8 cellular contexts compared by ENCODE assay signal in the genomic region with DNA sequence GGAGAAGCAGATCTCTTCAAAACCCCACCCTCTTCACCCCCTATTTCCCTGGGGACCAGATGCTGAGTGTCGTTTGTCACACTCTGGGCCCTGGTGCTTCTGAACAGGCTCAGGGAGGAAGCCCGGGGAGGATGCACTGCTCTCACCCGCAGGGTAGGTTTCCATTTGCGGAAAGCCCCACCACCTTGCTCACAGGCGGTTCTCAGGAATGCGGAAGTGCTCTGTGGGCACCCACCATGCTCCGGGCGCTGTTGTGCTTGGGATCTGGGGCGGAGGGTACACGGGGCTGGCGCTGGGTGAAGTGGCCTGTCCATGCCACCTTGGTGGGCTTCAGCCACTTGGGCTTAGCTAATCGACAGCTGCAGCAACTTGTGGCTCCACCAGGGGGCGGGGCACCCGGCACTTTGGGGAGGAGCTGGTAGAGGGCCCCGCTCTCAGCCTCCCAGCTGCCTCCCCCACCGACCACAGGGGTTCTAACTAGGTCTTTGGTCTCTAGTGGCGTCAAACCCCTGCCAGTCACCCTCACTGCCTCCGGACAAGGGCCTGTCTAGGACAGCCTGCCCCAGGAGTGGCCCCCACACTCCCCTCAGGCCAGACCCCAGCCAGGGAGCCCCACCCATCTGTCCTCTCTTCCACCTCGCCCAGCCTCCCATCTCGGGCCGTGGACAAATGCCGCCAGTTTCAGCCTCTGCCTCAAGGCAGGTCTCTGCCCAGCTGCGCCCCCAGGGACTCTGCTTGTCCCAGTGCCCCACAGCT. TPM values are rescaled to one million over a fixed set of nuclear protein-coding genes. Genes with fewer than 3 reads are reported as not detected.
DNase-seq lines count a peak whose midpoint lies in the region; ATAC-seq and TF ChIP-seq lines count a peak whose summit lies in the region.

No MANE protein-coding gene starts in this region.

- CTCF ChIA-PET in SK-N-SH (lab: Yijun Ruan, JAX): interaction anchor here (0.6 to 7.1 kb wide), 28 partner anchors 8 to 187 kb away, joined by 3 to 107 read pairs (median 4); partner anchors contain the start of genes GSTP1 and NUDT8

- no peaks in the 10 kb centered on the region for H3K9me2 ChIP-seq in SK-N-SH

- peak; percentile 35 for TF ChIP-seq RAD21 in SK-N-SH (IDR thresholded peaks at IDR 0.05; ENCODE audit: low read length)

- no peaks in the 10 kb centered on the region; a peak in 1 of 4 replicates for H3K4me1 ChIP-seq in SK-N-SH (ENCODE audit: control insufficient read depth in 1 of 2, insufficient read depth in 2 of 2, low read depth in 1 of 2, low read length in 1 of 2)
- peaks cover 11% of the 10 kb centered on the region for H3K4me1 ChIP-seq in smooth muscle cell (ENCODE audit: low read depth)

- H3F3A ChIP-seq in SK-N-SH (replicated peaks; ENCODE audit: insufficient read depth) (no peaks in the 10 kb centered on the region), smooth muscle cell (ENCODE audit: low read depth) (no peaks in the 10 kb centered on the region)

- ATAC-seq in GM19351 (IDR thresholded peaks at IDR 0.05; ENCODE audit: unreplicated experiment) (peak; percentile 91), HG03469 (IDR thresholded peaks at IDR 0.05; ENCODE audit: unreplicated experiment) (peak; percentile 61)

- H2AFZ ChIP-seq in SK-N-SH (ENCODE audit: low read depth) (no peak overlapping the region), smooth muscle cell (ENCODE audit: low read depth) (no peak overlapping the region)

- H3K36me3 ChIP-seq in SK-N-SH (replicated peaks in 1 of 2; ENCODE audit: control insufficient read depth in 1 of 2, insufficient read depth in 2 of 2, low read length in 1 of 2) (peaks cover 5 to 36% of the 10 kb centered on the region in 2 experiments), smooth muscle cell (ENCODE audit: low read depth) (no peaks in the 10 kb centered on the region)

- TF ChIP-seq CTCF in SK-N-SH (IDR thresholded peaks at IDR 0.05) (peak; percentile 71), smooth muscle cell (IDR thresholded peaks at IDR 0.05; ENCODE audit: borderline replicate concordance, insufficient read depth, poor library complexity, severe bottlenecking) (peak; percentile 67)

- H3K4me2 ChIP-seq in SK-N-SH: no peak overlapping the region
- H3K4me2 ChIP-seq in smooth muscle cell: peak overlapping the region; percentile 77

- H3K4me3 ChIP-seq in SK-N-SH (ENCODE audit: low read depth in 2 of 2, low read length in 1 of 2) (no peak overlapping the region), smooth muscle cell (no peak overlapping the region)

- DNase-seq in COR-L47 (lab: John Stamatoyannopoulos, UW): peak; percentile 24
- DNase-seq in SK-N-SH: peak; percentile 84
- DNase-seq in activated naive CD4-positive, alpha-beta T cell treated with anti-CD3 and anti-CD28 coated beads, Interleukin-2, amount 50 U/mL, for 16 hours: peak; percentile 80
- DNase-seq in hepatic stellate cell (ENCODE audit: low spot score): peak; percentile 55
- DNase-seq in smooth muscle cell (lab: John Stamatoyannopoulos, UW; ENCODE audit: unreplicated experiment): no peak
- DNase-seq in NCI-H2081 treated with DMSO at 0.1 percent for 48 hours (lab: John Stamatoyannopoulos, UW): no peak

- H3K79me2 ChIP-seq in SK-N-SH (ENCODE audit: insufficient read depth) (no peaks in the 10 kb centered on the region), smooth muscle cell (ENCODE audit: low read depth) (no peaks in the 10 kb centered on the region)

- POLR2A ChIA-PET in SK-N-SH (lab: Yijun Ruan, JAX): interaction anchor here (1.0 to 1.5 kb wide), 3 partner anchors 16 to 31 kb away, joined by 3 to 4 read pairs (median 4); partner anchors contain the start of genes GSTP1 and NUDT8

- H3K9ac ChIP-seq in SK-N-SH (no peak overlapping the region), smooth muscle cell (ENCODE audit: low read depth) (no peak overlapping the region)

- H3K27me3 ChIP-seq in SK-N-SH (ENCODE audit: insufficient read depth) (no peaks in the 10 kb centered on the region), smooth muscle cell (ENCODE audit: low read depth) (no peaks in the 10 kb centered on the region)

- no peak for TF ChIP-seq EP300 in SK-N-SH (IDR thresholded peaks at IDR 0.05; ENCODE audit: borderline replicate concordance in 1 of 2, low read depth in 1 of 2, low read length in 1 of 2)

- H3K27ac ChIP-seq in SK-N-SH (ENCODE audit: low read depth in 2 of 2, low read length in 1 of 2): no peak overlapping the region
- H3K27ac ChIP-seq in smooth muscle cell (ENCODE audit: low read depth): no peak overlapping the region

- no peaks in the 10 kb centered on the region for H3K9me3 ChIP-seq in SK-N-SH
- H3K9me3 ChIP-seq in smooth muscle cell (replicated peaks; ENCODE audit: low read depth): no peaks in the 10 kb centered on the region

- H4K20me1 ChIP-seq in SK-N-SH (ENCODE audit: insufficient read depth): peaks cover 2% of the 10 kb centered on the region; the same call in 1 of the 2 replicates
- no peaks in the 10 kb centered on the region for H4K20me1 ChIP-seq in smooth muscle cell (ENCODE audit: low read depth)

- WGBS in SK-N-SH (ENCODE audit: low lambda C conversion rate): 51% methylated on average over 14 of the region's 23 CpGs
- WGBS in smooth muscle cell (ENCODE audit: low lambda C conversion rate): 36% methylated on average over 21 of the region's 23 CpGs

TF ChIP-seq in SK-N-SH, 30 proteins besides CTCF, POLR2A, EP300 and RAD21:
- peak; percentile 48 for TF ChIP-seq SMC3 (IDR thresholded peaks at IDR 0.05; ENCODE audit: low read depth, low read length)
- TF ChIP-seq FOXJ3 (CRISPR knock-in tag; IDR thresholded peaks at IDR 0.05): no peak
TF ChIP-seq in SK-N-SH: peak in this region for 1.

RNA-seq across cellular contexts. Expression of gene NDUFV1, which starts 7.4 kb away (rescaled TPM):
- polyA plus RNA-seq in SK-N-SH (2012; rRNA removed): 220 and 278 TPM in 2 replicates
- 107 and 138 TPM in 2 replicates for polyA plus RNA-seq in SK-N-SH (2012; cell fraction: cytosol; rRNA removed)
- polyA plus RNA-seq in SK-N-SH (2012; cell fraction: nucleus; rRNA removed): 658 and 815 TPM in 2 replicates
- total RNA-seq in smooth muscle cell: 110 and 111 TPM in 2 replicates
- 201 and 207 TPM in 2 replicates for polyA plus RNA-seq in smooth muscle cell

RNA-seq across cellular contexts. Expression of gene NUDT8, which starts 15.6 kb away (rescaled TPM):
- polyA plus RNA-seq in SK-N-SH (2012; rRNA removed): 2.2 and 2.7 TPM in 2 replicates
- 1.7 and 2.3 TPM in 2 replicates for polyA plus RNA-seq in SK-N-SH (2012; cell fraction: cytosol; rRNA removed)
- 10.3 and 23.0 TPM in 2 replicates for polyA plus RNA-seq in SK-N-SH (2012; cell fraction: nucleus; rRNA removed)
- 0.67 and 9.2 TPM in 2 replicates for total RNA-seq in smooth muscle cell
- polyA plus RNA-seq in smooth muscle cell: 15.6 and 17.6 TPM in 2 replicates

RNA-seq across cellular contexts. Expression of gene TBX10, which starts 25.4 kb away (rescaled TPM):
- polyA plus RNA-seq in SK-N-SH (2012; rRNA removed): not detected in 2 replicates
- not detected in 2 replicates for polyA plus RNA-seq in SK-N-SH (2012; cell fraction: cytosol; rRNA removed)
- not detected in 2 replicates for polyA plus RNA-seq in SK-N-SH (2012; cell fraction: nucleus; rRNA removed)
- total RNA-seq in smooth muscle cell: not detected in 2 replicates
- polyA plus RNA-seq in smooth muscle cell: not detected in 2 replicates

RNA-seq across cellular contexts. Expression of gene GSTP1, which starts 30.5 kb away (rescaled TPM):
- polyA plus RNA-seq in SK-N-SH (2012; rRNA removed) (488 and 745 TPM in 2 replicates), smooth muscle cell (1,489 and 1,525 TPM in 2 replicates)
- polyA plus RNA-seq in SK-N-SH (2012; cell fraction: cytosol; rRNA removed): 313 and 440 TPM in 2 replicates
- polyA plus RNA-seq in SK-N-SH (2012; cell fraction: nucleus; rRNA removed): 348 and 460 TPM in 2 replicates
- total RNA-seq in smooth muscle cell: 739 and 874 TPM in 2 replicates

RNA-seq across cellular contexts. Expression of gene ACY3, which starts 36.4 kb away (rescaled TPM):
- polyA plus RNA-seq in SK-N-SH (2012; rRNA removed): not detected in 2 replicates
- not detected in 2 replicates for polyA plus RNA-seq in SK-N-SH (2012; cell fraction: cytosol; rRNA removed)
- not detected in 2 replicates for polyA plus RNA-seq in SK-N-SH (2012; cell fraction: nucleus; rRNA removed)
- total RNA-seq in smooth muscle cell: not detected in 2 replicates
- not detected in 2 replicates for polyA plus RNA-seq in smooth muscle cell

Comparison
In these comparisons a context has a peak if more than half of its experiments do, and no peak if none do; other contexts are left out.
1. DNase-seq: peak in COR-L47 (single experiment), SK-N-SH (single experiment), activated naive CD4-positive, alpha-beta T cell treated with anti-CD3 and anti-CD28 coated beads, Interleukin-2, amount 50 U/mL, for 16 hours (single experiment) and hepatic stellate cell (single experiment); none in smooth muscle cell (single experiment) and NCI-H2081 treated with DMSO at 0.1 percent for 48 hours (single experiment).